9 cellular contexts compared by ENCODE assay signal in the genomic region with DNA sequence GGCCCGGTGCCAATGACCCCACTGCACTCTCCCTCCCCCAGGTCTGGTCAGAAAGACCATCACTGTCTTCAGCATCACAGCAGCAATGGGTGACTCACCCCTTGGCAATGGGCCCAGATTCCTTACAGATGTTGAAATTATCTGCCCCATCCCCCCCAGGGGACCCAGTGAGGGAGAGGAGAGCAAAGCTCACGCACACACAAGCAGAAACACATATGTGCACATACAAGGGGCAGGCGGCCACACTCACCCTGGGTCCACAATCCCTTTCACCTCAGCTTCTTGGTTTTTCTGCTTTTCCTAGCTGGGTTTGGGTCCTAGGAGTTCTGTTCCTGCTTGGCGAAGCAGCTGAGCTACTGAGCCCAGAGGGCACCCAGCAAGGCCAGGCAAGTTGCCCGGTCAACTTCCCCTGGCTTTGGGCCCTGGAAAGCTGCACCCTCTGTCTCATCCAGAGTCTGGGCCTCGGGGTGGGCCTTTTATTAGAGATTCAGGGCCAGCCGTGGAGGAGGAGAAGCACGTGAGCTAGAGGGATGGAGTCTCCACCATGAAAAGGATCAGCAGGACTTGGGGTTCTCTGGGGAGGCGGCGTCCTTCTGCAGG. TPM values are rescaled to one million over a fixed set of nuclear protein-coding genes. Genes with fewer than 3 reads are reported as not detected.
DNase-seq lines count a peak whose midpoint lies in the region; ATAC-seq and TF ChIP-seq lines count a peak whose summit lies in the region.
"Had no signal": no experiment of that assay in that cellular context is flagged by ENCODE, and none has a peak within 500 bp of the region (broad histone marks: within the 10 kb centered on the region; RNA-seq: fewer than 3 reads in every experiment).

No MANE protein-coding gene starts in this region.

- H2BK120ac ChIP-seq in trophoblast cell (ENCODE audit: insufficient read depth, low read length, poor library complexity) = peak overlapping the region; percentile 57

- H3K79me2 ChIP-seq in trophoblast cell (ENCODE audit: control insufficient read depth, insufficient read depth, low read length, poor library complexity) = peaks cover 12% of the 10 kb centered on the region

- no peaks in the 10 kb centered on the region for H3K9me3 Mint-ChIP-seq in activated T-cell treated with anti-CD3 and anti-CD28 coated beads, Interleukin-2, amount 50 U/mL, for 24 hours
- H3K9me3 Mint-ChIP-seq: T-cell had no signal

- H3K4me1 ChIP-seq in gastroesophageal sphincter (peaks cover 7 to 95% (median 50%) of the 10 kb centered on the region in 3 donors), trophoblast cell (ENCODE audit: control insufficient read depth in 1 of 2, insufficient read depth in 2 of 2, low read length in 2 of 2) (peaks cover 61 to 62% of the 10 kb centered on the region in 2 experiments)

- H4K12ac ChIP-seq in trophoblast cell (ENCODE audit: low read depth, low read length) = peak overlapping the region; percentile 5

- no peaks in the 10 kb centered on the region for H3K27me3 ChIP-seq in gastroesophageal sphincter
- no peaks in the 10 kb centered on the region for H3K27me3 ChIP-seq in trophoblast cell (ENCODE audit: insufficient read depth, low read length)

- H3K9me3 ChIP-seq in gastroesophageal sphincter (no peaks in the 10 kb centered on the region), trophoblast cell (ENCODE audit: insufficient read depth, low read depth, low read length) (no peaks in the 10 kb centered on the region)

- peak overlapping the region; percentile 31 for H4K8ac ChIP-seq in trophoblast cell (ENCODE audit: low read depth, low read length)

- H4K91ac ChIP-seq in trophoblast cell (ENCODE audit: low read depth, low read length) = peak overlapping the region; percentile 92

- H3K9ac ChIP-seq in trophoblast cell (ENCODE audit: low read length) = no peak overlapping the region

- TF ChIP-seq POLR2A in gastroesophageal sphincter (IDR thresholded peaks at IDR 0.05) = no peak

- WGBS in gastroesophageal sphincter (ENCODE audit: low coverage in 1 of 2), 2 donors = 14% methylated on average over 3 of the region's 10 CpGs; no CpG with 5 or more reads in 1 of the 2 donors
- WGBS in trophoblast cell (ENCODE audit: extremely low coverage, insufficient coverage, insufficient read length) = no CpG with 5 or more reads among the region's 10 CpGs

- H3K14ac ChIP-seq in trophoblast cell (ENCODE audit: low read length) = peak overlapping the region; percentile 40

- no peak for TF ChIP-seq EP300 in gastroesophageal sphincter (IDR thresholded peaks at IDR 0.05)

- H3K4ac ChIP-seq in trophoblast cell (ENCODE audit: low read depth, low read length) = peak overlapping the region; percentile 18

- no peak overlapping the region for H2AFZ ChIP-seq in trophoblast cell (ENCODE audit: insufficient read depth, low read length, poor library complexity)

- H3K23ac ChIP-seq in trophoblast cell (ENCODE audit: low read length) = no peak overlapping the region

- H2AK5ac ChIP-seq in trophoblast cell (ENCODE audit: low read length) = peak overlapping the region; percentile 76

- H3K27ac Mint-ChIP-seq in activated T-cell treated with anti-CD3 and anti-CD28 coated beads, Interleukin-2, amount 50 U/mL, for 24 hours = no peak overlapping the region
- H3K27ac Mint-ChIP-seq: T-cell had no signal

- H2BK12ac ChIP-seq in trophoblast cell (ENCODE audit: low read length) = peak overlapping the region; percentile 34

- no peaks in the 10 kb centered on the region for H3K36me3 Mint-ChIP-seq in activated T-cell treated with anti-CD3 and anti-CD28 coated beads, Interleukin-2, amount 50 U/mL, for 24 hours (ENCODE audit: low read depth)
- H3K36me3 Mint-ChIP-seq: T-cell had no signal

- peaks cover 29% of the 10 kb centered on the region for H3K27me3 Mint-ChIP-seq in activated T-cell treated with anti-CD3 and anti-CD28 coated beads, Interleukin-2, amount 50 U/mL, for 24 hours

- H3K4me1 Mint-ChIP-seq in activated T-cell treated with anti-CD3 and anti-CD28 coated beads, Interleukin-2, amount 50 U/mL, for 24 hours (ENCODE audit: low read depth) = peaks cover 40% of the 10 kb centered on the region

- DNase-seq in DMS53 treated with DMSO at 0.1 percent for 48 hours (lab: John Stamatoyannopoulos, UW; ENCODE audit: unreplicated experiment) = peak; percentile 38
- DNase-seq in LHCN-M2 (ENCODE audit: low read depth) = peak; percentile 95
- peak; percentile 53 for DNase-seq in activated T-cell treated with anti-CD3 and anti-CD28 coated beads, Interleukin-2, amount 50 U/mL, for 24 hours
- DNase-seq in trophoblast cell = peak; percentile 66 to 76
- no peak for DNase-seq in KG1 (lab: John Stamatoyannopoulos, UW)

- TF ChIP-seq CTCF in gastroesophageal sphincter (IDR thresholded peaks at IDR 0.05) = no peak

- ATAC-seq in gastroesophageal sphincter (peak; percentile 77), HG03354 (IDR thresholded peaks at IDR 0.05; ENCODE audit: poor library complexity, severe bottlenecking, unreplicated experiment) (no peak), HG03521 (IDR thresholded peaks at IDR 0.05; ENCODE audit: unreplicated experiment) (no peak)
- ATAC-seq: T-cell had no signal

- peak overlapping the region in 1 of 2 donors; percentile 57 for H3K4me3 ChIP-seq in gastroesophageal sphincter
- no peak overlapping the region for H3K4me3 ChIP-seq in trophoblast cell (ENCODE audit: low read depth, low read length)

- H2BK5ac ChIP-seq in trophoblast cell (ENCODE audit: low read depth, low read length, poor library complexity) = peak overlapping the region; percentile 41

- no peak overlapping the region for H3K4me3 Mint-ChIP-seq in activated T-cell treated with anti-CD3 and anti-CD28 coated beads, Interleukin-2, amount 50 U/mL, for 24 hours
- H3K4me3 Mint-ChIP-seq: T-cell had no signal

- peaks cover 0 to 32% of the 10 kb centered on the region in 2 donors for H3K36me3 ChIP-seq in gastroesophageal sphincter
- peaks cover 38 to 39% of the 10 kb centered on the region in 2 experiments for H3K36me3 ChIP-seq in trophoblast cell (ENCODE audit: control insufficient read depth in 1 of 2, insufficient read depth in 2 of 2, low read length in 2 of 2)

- peaks cover 49% of the 10 kb centered on the region for H3K79me1 ChIP-seq in trophoblast cell (ENCODE audit: low read length)

- H3K27ac ChIP-seq in gastroesophageal sphincter = peak overlapping the region; percentile 71 to 92 (median 88)
- peak overlapping the region; percentile 48 for H3K27ac ChIP-seq in trophoblast cell (ENCODE audit: low read depth, low read length)

- peak overlapping the region; percentile 26 for H3K18ac ChIP-seq in trophoblast cell (ENCODE audit: low read length)

- peak overlapping the region; percentile 38 for H3K4me2 ChIP-seq in trophoblast cell (ENCODE audit: low read length)

RNA-seq across cellular contexts. Expression of gene COL16A1, which starts 2.6 kb away (rescaled TPM):
- total RNA-seq in LHCN-M2 (2014; rRNA removed) (9.8 and 11.5 TPM in 2 replicates), gastroesophageal sphincter (100 to 1,000 TPM in 3 of 4 donors, 10 to 100 TPM in 1; 67.2 to 169 (median 149) TPM)
- polyA plus RNA-seq in LHCN-M2 (2012) = 8.1 TPM
- polyA plus RNA-seq in trophoblast cell (2013) = 43.1 and 44.2 TPM in 2 replicates

RNA-seq across cellular contexts. Expression of gene PEF1, which starts 56.6 kb away (rescaled TPM):
- total RNA-seq in LHCN-M2 (2014; rRNA removed) (67.5 and 78.3 TPM in 2 replicates), gastroesophageal sphincter (100 to 1,000 TPM in 1 of 4 donors, 10 to 100 TPM in 3; 71.3 to 109 (median 88.7) TPM)
- 81.1 TPM for polyA plus RNA-seq in LHCN-M2 (2012)
- polyA plus RNA-seq in trophoblast cell (2013) = 66.7 and 70.3 TPM in 2 replicates
